ENCODE assay signal across 8 cellular contexts in the genomic region with DNA sequence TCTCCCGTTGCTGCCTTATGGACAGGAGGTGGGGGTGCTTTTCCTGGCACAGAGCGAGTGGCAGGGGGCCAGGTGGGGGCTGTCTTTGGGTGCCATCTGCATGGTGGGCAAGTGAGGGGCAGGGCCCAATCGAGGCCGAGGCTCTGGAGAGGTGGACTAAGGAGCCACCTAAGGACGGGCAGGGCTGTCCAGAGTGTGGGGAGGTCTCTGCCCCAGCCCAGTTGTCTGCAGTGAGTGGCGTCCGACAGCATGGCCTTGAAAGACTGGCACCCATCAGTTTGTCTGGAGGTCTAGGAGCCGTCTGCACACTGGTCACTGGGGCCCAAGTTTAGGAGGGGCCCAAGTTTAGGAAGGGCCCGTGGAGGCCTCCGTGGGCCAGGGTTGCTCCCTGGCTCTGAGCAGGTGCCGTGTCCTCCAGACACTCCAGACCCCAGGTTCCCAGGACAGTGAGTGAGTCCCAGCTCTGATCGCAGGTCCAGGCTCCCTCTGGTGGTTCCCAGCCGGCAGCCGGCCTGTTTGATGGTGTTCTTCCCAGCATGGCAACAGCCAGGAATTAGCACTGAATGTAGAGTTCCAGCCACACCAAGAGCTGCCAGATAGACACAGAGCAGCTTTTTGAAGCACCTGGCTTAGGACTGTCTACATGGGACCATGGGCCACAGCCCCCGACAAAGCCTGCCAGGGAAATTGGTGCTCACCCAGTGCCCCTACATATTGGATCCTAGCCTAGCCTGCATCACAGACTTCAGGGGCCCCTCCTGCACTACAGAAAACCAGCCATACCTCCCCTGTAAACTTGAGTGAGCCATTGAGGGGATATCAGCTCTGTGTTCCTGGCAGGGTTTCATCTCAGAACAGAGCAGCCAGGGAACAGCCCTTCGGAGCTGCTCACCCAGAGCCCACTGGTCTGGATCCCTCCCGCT.
DNase-seq lines count a peak whose midpoint lies in the region; ATAC-seq and TF ChIP-seq lines count a peak whose summit lies in the region.

No MANE protein-coding gene starts in this region.

- CTCF ChIA-PET in CD4-positive, alpha-beta T cell (lab: Charles Lee) = interaction anchor here (1.2 kb wide), 1 partner anchor 151 kb away, joined by 3 read pairs; no protein-coding TSS in a partner anchor

- intact Hi-C loops in CD4-positive, alpha-beta T cell (cut with DNase I, micrococcal nuclease) = loop anchor here (5.0 to 10.0 kb wide), 3 partner anchors 300 to 460 kb away; no protein-coding TSS in a partner anchor
- intact Hi-C loops in natural killer cell (cut with micrococcal nuclease) = no loop called here

- peak; percentile 12 for TF ChIP-seq CTCF in CD4-positive, alpha-beta T cell (IDR thresholded peaks at IDR 0.05)
- TF ChIP-seq CTCF in natural killer cell (IDR thresholded peaks at IDR 0.05) = no peak

- no peaks in the 10 kb centered on the region for H3K9me3 ChIP-seq in CD4-positive, alpha-beta T cell (ENCODE audit: control insufficient read depth, low read length)

- no peak for DNase-seq in CD4-positive, alpha-beta T cell
- peak; percentile 93 for DNase-seq in H7
- peak; percentile 39 for DNase-seq in SK-N-DZ (ENCODE audit: low spot score)
- peak; percentile 27 for DNase-seq in fibroblast of gingiva (ENCODE audit: low read depth)
- DNase-seq in natural killer cell = peak; percentile 13
- no peak for DNase-seq in activated CD4-positive, CD25-positive, alpha-beta regulatory T cell (lab: John Stamatoyannopoulos, UW)

- H3K4me3 Mint-ChIP-seq in CD4-positive, alpha-beta T cell = no peak overlapping the region
- no peak overlapping the region for H3K4me3 Mint-ChIP-seq in natural killer cell

- H3K36me3 ChIP-seq in H7 (replicated peaks; ENCODE audit: control insufficient read depth, insufficient read depth, low read length) = no peaks in the 10 kb centered on the region; the same call in 1 of the 2 replicates

- H3K9me3 Mint-ChIP-seq in CD4-positive, alpha-beta T cell = no peaks in the 10 kb centered on the region
- H3K9me3 Mint-ChIP-seq in natural killer cell = no peaks in the 10 kb centered on the region

- H3K27me3 Mint-ChIP-seq in CD4-positive, alpha-beta T cell = no peaks in the 10 kb centered on the region
- H3K27me3 Mint-ChIP-seq in natural killer cell (ENCODE audit: low read depth in 2 of 2) = peaks cover 36 to 43% of the 10 kb centered on the region in 2 donors

- H3K36me3 Mint-ChIP-seq in CD4-positive, alpha-beta T cell (ENCODE audit: low read depth) = no peaks in the 10 kb centered on the region
- no peaks in the 10 kb centered on the region for H3K36me3 Mint-ChIP-seq in natural killer cell

- no peaks in the 10 kb centered on the region for H3K27me3 ChIP-seq in CD4-positive, alpha-beta T cell (ENCODE audit: control insufficient read depth, insufficient read depth, low read length)
- H3K27me3 ChIP-seq in H7 (ENCODE audit: control insufficient read depth, insufficient read depth, low read length) = no peaks in the 10 kb centered on the region

- POLR2A ChIA-PET in CD4-positive, alpha-beta T cell (lab: Charles Lee) = no interaction called here

- ATAC-seq in CD4-positive, alpha-beta T cell (ENCODE audit: poor library complexity) = no peak
- ATAC-seq in natural killer cell (no peak), HG03342 (IDR thresholded peaks at IDR 0.05; ENCODE audit: unreplicated experiment) (no peak), GM21737 (IDR thresholded peaks at IDR 0.05; ENCODE audit: unreplicated experiment) (no peak)

- H3K4me3 ChIP-seq in H7 (ENCODE audit: insufficient read depth, low read depth, low read length) = no peak overlapping the region

- no peaks in the 10 kb centered on the region for H3K4me1 Mint-ChIP-seq in CD4-positive, alpha-beta T cell (ENCODE audit: low read depth)
- H3K4me1 Mint-ChIP-seq in natural killer cell = peaks cover 0 to 9% of the 10 kb centered on the region in 2 donors

- no peak overlapping the region for H3K27ac ChIP-seq in CD4-positive, alpha-beta T cell (ENCODE audit: low read depth, low read length)

- H3K27ac Mint-ChIP-seq in CD4-positive, alpha-beta T cell = no peak overlapping the region
- H3K27ac Mint-ChIP-seq in natural killer cell = no peak overlapping the region

Comparison
In these comparisons a context has a peak if more than half of its experiments do, and no peak if none do; other contexts are left out.
1. DNase-seq: peak in H7 (single experiment), SK-N-DZ (single experiment), fibroblast of gingiva (single experiment) and natural killer cell (single experiment); none in CD4-positive, alpha-beta T cell (0 of 10) and activated CD4-positive, CD25-positive, alpha-beta regulatory T cell (0 of 4).